Comparison of ENCODE assay signal across 25 cellular contexts in the genomic region with DNA sequence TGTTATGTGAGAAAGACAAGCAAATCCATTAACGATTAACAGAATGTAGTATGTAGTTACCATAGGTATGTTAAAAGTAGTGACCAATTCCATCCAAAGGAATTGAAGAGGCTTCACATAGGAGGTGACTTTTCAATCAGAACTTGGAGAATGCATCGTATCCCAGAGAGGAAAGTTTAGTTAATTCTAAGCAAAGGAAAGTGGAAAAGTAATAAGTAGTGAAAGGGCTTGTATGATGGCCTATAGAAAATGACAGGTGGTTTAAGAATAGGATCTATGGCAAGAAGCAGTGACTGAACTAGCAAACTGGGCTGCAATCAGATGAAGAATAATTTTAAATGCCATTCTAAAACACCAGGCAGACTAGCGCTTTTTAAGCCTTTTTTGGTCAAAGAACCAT.
"Had no signal": no experiment of that assay in that cellular context is flagged by ENCODE, and none has a peak within 500 bp of the region (broad histone marks: within the 10 kb centered on the region; RNA-seq: fewer than 3 reads in every experiment).

No MANE protein-coding gene starts in this region.

- DNase-seq: dermis blood vessel endothelial cell; dorsolateral prefrontal cortex; effector CD4-positive, alpha-beta T cell; effector memory CD4-positive, alpha-beta T cell; foreskin keratinocyte; head of caudate nucleus; heart right ventricle; hypothalamus; immature natural killer cell; islet precursor cell; kidney; kidney glomerular epithelial cell; left cardiac atrium; left lung; left ventricle myocardium superior; lower lobe of right lung; mesenchymal stem cell; naive thymus-derived CD4-positive, alpha-beta T cell had no signal

- H3K27me3 ChIP-seq: dorsolateral prefrontal cortex, esophagus muscularis mucosa, foreskin keratinocyte, gastroesophageal sphincter, heart right ventricle, left lung had no signal

- H3K27ac ChIP-seq: coronary artery, dorsolateral prefrontal cortex, esophagus muscularis mucosa, foreskin keratinocyte, gastroesophageal sphincter, heart right ventricle, left lung, lower lobe of right lung had no signal

- H3K36me3 ChIP-seq: esophagus muscularis mucosa, gastroesophageal sphincter, heart right ventricle, left lung, lower lobe of right lung had no signal

- H3K9me3 ChIP-seq: esophagus muscularis mucosa, gastroesophageal sphincter, heart right ventricle, left lung, lower lobe of right lung had no signal

- H3K9me3 Mint-ChIP-seq: immature natural killer cell had no signal

- H3K4me1 ChIP-seq: left lung had no signal

- H3K4me3 ChIP-seq: coronary artery, dorsolateral prefrontal cortex, esophagus muscularis mucosa, gastroesophageal sphincter, heart right ventricle, left lung, lower lobe of right lung had no signal

- H3K27ac Mint-ChIP-seq: immature natural killer cell; mesothelial cell of epicardium; naive thymus-derived CD4-positive, alpha-beta T cell had no signal

- H3K4me3 Mint-ChIP-seq: immature natural killer cell; mesothelial cell of epicardium; naive thymus-derived CD4-positive, alpha-beta T cell had no signal

- FAIRE-seq: colon, endothelial cell of umbilical vein, frontal cortex, kidney had no signal

- ATAC-seq: foreskin keratinocyte; gastroesophageal sphincter; heart right ventricle; left cardiac atrium; left lung; left ventricle myocardium superior; lower lobe of right lung; naive thymus-derived CD4-positive, alpha-beta T cell had no signal

- H3K27me3 Mint-ChIP-seq: naive thymus-derived CD4-positive, alpha-beta T cell had no signal
